ENCODE assay signal across 1 cellular context in the genomic region with DNA sequence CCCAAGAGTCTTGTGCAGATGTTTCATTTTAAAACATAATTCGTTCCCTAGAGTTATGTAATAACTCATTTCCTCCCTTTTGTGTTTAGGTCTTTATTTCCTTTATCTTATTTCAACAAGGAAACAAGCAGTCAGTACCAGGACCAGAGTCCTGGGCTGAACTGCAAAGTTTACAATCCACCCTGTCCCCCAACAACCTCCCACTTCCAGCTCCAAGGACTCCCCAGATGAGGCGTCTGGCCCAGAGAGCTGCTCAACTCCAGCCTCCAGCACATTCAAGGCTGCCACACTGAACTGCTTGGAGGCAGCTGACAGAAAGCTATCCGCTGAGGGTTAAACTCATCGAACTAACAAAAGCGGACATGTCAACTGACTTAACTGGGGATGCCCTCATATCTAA.
TF ChIP-seq lines count a peak whose summit lies in the region.

No MANE protein-coding gene starts in this region.

TF ChIP-seq in endothelial cell of umbilical vein, 7 proteins besides CTCF, POLR2A, EP300 and RAD21:
- TF ChIP-seq JUN (IDR thresholded peaks at IDR 0.05; ENCODE audit: borderline replicate concordance, insufficient read depth, insufficient read length, low read depth) (no peak), MYC (IDR thresholded peaks at IDR 0.05; ENCODE audit: low read depth, low read length) (no peak), GATA2 (IDR thresholded peaks at IDR 0.05; ENCODE audit: insufficient read depth, insufficient read length, low read depth, low read length) (no peak)
